Comparison of ENCODE assay signal across 1 cellular context in the genomic region with DNA sequence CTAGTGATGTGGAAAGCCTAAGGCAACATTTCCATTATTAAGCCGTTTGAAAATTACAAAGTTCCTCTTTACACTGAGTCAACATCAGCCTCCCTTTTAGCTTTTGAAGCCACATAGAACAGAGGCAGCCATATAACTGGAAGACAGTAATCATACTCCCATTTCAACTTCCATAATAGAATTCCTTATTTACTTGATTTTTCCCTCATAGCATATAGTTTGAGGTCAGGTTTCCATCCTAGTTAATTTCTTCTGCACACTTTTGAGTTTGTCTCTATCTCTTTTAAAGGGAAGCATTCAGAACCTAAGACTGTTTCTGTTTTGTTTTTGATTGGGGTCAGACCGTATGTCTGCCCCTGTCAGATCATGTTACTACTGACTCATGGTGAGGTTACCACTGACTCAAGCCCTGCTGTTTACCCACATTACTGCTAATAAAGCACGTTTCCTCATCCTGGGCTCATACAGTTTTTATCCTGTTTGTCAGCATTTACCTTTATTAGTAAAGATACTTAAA.
TF ChIP-seq lines count a peak whose summit lies in the region.

No MANE protein-coding gene starts in this region.

TF ChIP-seq in K562, 482 proteins besides CTCF, POLR2A, EP300 and RAD21 (continued from another document and continues in another):
- TF ChIP-seq PATZ1 (CRISPR knock-in tag; IDR thresholded peaks at IDR 0.05; ENCODE audit: borderline replicate concordance) (no peak), JUN (IDR thresholded peaks at IDR 0.05; ENCODE audit: borderline replicate concordance, low read depth, low read length) (peak; percentile 84), JUN (CRISPR knock-in tag; IDR thresholded peaks at IDR 0.05; ENCODE audit: borderline replicate concordance) (no peak), CCAR2 (IDR thresholded peaks at IDR 0.05; ENCODE audit: low read depth, low read length) (no peak), TEAD2 (tag; IDR thresholded peaks at IDR 0.05) (no peak), SMARCC2 (IDR thresholded peaks at IDR 0.05; ENCODE audit: low read depth) (peak; percentile 67; the same call in 1 of the 2 replicates), ZNF75A (CRISPR knock-in tag; IDR thresholded peaks at IDR 0.05) (no peak), ZNF639 (CRISPR knock-in tag; conservative IDR thresholded peaks at IDR 0.05 in 1 of 2, IDR thresholded peaks at IDR 0.05 in 1 of 2) (no peak), CUX1 (CRISPR knock-in tag; IDR thresholded peaks at IDR 0.05) (no peak), HEY1 (CRISPR knock-in tag; IDR thresholded peaks at IDR 0.05; ENCODE audit: borderline replicate concordance) (no peak), ZNF253 (CRISPR knock-in tag; conservative IDR thresholded peaks at IDR 0.05) (no peak), NFE2 (IDR thresholded peaks at IDR 0.05; ENCODE audit: low read depth) (peak; percentile 81), ZNF583 (CRISPR knock-in tag; IDR thresholded peaks at IDR 0.05) (no peak), KLF6 (CRISPR knock-in tag; IDR thresholded peaks at IDR 0.05; ENCODE audit: borderline replicate concordance) (no peak), HDGF (IDR thresholded peaks at IDR 0.05) (no peak), IRF2 (CRISPR knock-in tag; IDR thresholded peaks at IDR 0.05) (no peak), THAP7 (CRISPR knock-in tag; IDR thresholded peaks at IDR 0.05) (no peak), HNRNPK (IDR thresholded peaks at IDR 0.05; ENCODE audit: low read depth, low read length, poor library complexity, severe bottlenecking) (no peak), FOXM1 (IDR thresholded peaks at IDR 0.05; ENCODE audit: low read depth) (no peak), FOXM1 (CRISPR knock-in tag; IDR thresholded peaks at IDR 0.05; ENCODE audit: low read depth) (no peak), ZNF655 (CRISPR knock-in tag; IDR thresholded peaks at IDR 0.05) (no peak), ZNF584 (CRISPR knock-in tag; IDR thresholded peaks at IDR 0.05; ENCODE audit: low read depth) (no peak), MYC (IDR thresholded peaks at IDR 0.05; ENCODE audit: low read depth, low read length) (peak; percentile 51; the same call in 1 of the 2 replicates), MYC (CRISPR knock-in tag; IDR thresholded peaks at IDR 0.05; ENCODE audit: borderline replicate concordance, low read depth) (no peak), ELF1 (tag; IDR thresholded peaks at IDR 0.05) (peak; percentile 34; the same call in 1 of the 2 replicates)
- TF ChIP-seq, protein P1, sequence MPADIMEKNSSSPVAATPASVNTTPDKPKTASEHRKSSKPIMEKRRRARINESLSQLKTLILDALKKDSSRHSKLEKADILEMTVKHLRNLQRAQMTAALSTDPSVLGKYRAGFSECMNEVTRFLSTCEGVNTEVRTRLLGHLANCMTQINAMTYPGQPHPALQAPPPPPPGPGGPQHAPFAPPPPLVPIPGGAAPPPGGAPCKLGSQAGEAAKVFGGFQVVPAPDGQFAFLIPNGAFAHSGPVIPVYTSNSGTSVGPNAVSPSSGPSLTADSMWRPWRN (IDR thresholded peaks at IDR 0.05; ENCODE audit: low read depth) = no peak
- TF ChIP-seq, protein P2, sequence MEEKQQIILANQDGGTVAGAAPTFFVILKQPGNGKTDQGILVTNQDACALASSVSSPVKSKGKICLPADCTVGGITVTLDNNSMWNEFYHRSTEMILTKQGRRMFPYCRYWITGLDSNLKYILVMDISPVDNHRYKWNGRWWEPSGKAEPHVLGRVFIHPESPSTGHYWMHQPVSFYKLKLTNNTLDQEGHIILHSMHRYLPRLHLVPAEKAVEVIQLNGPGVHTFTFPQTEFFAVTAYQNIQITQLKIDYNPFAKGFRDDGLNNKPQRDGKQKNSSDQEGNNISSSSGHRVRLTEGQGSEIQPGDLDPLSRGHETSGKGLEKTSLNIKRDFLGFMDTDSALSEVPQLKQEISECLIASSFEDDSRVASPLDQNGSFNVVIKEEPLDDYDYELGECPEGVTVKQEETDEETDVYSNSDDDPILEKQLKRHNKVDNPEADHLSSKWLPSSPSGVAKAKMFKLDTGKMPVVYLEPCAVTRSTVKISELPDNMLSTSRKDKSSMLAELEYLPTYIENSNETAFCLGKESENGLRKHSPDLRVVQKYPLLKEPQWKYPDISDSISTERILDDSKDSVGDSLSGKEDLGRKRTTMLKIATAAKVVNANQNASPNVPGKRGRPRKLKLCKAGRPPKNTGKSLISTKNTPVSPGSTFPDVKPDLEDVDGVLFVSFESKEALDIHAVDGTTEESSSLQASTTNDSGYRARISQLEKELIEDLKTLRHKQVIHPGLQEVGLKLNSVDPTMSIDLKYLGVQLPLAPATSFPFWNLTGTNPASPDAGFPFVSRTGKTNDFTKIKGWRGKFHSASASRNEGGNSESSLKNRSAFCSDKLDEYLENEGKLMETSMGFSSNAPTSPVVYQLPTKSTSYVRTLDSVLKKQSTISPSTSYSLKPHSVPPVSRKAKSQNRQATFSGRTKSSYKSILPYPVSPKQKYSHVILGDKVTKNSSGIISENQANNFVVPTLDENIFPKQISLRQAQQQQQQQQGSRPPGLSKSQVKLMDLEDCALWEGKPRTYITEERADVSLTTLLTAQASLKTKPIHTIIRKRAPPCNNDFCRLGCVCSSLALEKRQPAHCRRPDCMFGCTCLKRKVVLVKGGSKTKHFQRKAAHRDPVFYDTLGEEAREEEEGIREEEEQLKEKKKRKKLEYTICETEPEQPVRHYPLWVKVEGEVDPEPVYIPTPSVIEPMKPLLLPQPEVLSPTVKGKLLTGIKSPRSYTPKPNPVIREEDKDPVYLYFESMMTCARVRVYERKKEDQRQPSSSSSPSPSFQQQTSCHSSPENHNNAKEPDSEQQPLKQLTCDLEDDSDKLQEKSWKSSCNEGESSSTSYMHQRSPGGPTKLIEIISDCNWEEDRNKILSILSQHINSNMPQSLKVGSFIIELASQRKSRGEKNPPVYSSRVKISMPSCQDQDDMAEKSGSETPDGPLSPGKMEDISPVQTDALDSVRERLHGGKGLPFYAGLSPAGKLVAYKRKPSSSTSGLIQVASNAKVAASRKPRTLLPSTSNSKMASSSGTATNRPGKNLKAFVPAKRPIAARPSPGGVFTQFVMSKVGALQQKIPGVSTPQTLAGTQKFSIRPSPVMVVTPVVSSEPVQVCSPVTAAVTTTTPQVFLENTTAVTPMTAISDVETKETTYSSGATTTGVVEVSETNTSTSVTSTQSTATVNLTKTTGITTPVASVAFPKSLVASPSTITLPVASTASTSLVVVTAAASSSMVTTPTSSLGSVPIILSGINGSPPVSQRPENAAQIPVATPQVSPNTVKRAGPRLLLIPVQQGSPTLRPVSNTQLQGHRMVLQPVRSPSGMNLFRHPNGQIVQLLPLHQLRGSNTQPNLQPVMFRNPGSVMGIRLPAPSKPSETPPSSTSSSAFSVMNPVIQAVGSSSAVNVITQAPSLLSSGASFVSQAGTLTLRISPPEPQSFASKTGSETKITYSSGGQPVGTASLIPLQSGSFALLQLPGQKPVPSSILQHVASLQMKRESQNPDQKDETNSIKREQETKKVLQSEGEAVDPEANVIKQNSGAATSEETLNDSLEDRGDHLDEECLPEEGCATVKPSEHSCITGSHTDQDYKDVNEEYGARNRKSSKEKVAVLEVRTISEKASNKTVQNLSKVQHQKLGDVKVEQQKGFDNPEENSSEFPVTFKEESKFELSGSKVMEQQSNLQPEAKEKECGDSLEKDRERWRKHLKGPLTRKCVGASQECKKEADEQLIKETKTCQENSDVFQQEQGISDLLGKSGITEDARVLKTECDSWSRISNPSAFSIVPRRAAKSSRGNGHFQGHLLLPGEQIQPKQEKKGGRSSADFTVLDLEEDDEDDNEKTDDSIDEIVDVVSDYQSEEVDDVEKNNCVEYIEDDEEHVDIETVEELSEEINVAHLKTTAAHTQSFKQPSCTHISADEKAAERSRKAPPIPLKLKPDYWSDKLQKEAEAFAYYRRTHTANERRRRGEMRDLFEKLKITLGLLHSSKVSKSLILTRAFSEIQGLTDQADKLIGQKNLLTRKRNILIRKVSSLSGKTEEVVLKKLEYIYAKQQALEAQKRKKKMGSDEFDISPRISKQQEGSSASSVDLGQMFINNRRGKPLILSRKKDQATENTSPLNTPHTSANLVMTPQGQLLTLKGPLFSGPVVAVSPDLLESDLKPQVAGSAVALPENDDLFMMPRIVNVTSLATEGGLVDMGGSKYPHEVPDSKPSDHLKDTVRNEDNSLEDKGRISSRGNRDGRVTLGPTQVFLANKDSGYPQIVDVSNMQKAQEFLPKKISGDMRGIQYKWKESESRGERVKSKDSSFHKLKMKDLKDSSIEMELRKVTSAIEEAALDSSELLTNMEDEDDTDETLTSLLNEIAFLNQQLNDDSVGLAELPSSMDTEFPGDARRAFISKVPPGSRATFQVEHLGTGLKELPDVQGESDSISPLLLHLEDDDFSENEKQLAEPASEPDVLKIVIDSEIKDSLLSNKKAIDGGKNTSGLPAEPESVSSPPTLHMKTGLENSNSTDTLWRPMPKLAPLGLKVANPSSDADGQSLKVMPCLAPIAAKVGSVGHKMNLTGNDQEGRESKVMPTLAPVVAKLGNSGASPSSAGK (IDR thresholded peaks at IDR 0.05) = peak; percentile 28; the same call in 1 of the 2 replicates
